Comparison of ENCODE assay signal across 1 cellular context in genomic region chr1:219928791-219929118, GRCh38.
TF ChIP-seq lines count a peak whose summit lies in the region.

No MANE protein-coding gene starts in this region.

TF ChIP-seq in K562, 482 proteins besides CTCF, POLR2A, EP300 and RAD21 (continued from another document):
- TF ChIP-seq MGA (IDR thresholded peaks at IDR 0.05) = peak; percentile 7
- 0 out of 2 replicates have a peak, but pooled peaks have one; percentile 21 for TF ChIP-seq SMARCE1 (IDR thresholded peaks at IDR 0.05)
TF ChIP-seq in K562: peak in this region for 9.
